Comparison of ENCODE assay signal across 18 cellular contexts in the genomic region with DNA sequence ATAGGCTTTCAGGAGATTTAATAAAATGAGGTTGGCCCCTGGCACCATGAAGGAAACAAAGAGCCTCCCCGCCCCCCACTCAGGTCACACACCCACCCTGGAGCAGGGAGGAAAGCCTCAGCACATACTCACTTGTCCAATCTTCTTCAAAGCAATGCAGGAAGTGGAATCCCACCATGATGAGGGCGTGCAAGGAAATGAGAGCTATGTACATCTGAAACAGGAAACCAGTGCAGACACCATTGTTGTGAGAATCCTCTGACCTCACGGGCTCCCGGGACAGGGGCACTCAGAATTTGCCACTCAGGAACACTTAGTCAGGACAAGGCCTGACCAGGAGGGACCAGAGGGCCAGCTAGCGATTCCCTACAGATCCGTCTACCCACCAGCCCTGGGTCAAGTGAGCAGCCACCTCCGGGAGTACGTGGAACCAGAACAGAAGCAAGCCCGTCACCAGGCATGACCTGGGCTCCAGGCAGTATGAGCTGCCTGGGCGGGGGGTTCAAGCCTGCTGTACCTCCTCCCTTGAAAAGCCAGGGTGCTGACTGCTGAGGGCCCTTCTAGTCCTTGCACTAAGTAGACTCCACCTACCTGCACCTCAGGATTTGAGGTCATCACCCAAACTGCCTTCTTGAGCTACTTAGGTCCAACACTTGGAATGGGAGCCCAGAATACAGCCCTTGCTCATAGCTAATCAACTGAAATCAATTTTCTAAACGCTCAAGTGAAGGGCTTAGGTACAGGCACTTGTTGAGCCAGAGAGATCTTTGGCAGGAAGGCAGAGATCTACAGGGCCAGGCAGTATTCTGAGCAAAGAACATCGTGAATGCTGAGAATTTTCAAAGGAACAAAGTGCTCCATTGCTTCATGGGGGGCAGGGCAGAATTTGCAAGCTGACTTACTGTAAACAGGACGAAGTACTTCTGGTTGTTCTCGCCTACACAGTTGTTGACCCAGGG. TPM values are rescaled to one million over a fixed set of nuclear protein-coding genes. Genes with fewer than 3 reads are reported as not detected.
DNase-seq lines count a peak whose midpoint lies in the region; ATAC-seq and TF ChIP-seq lines count a peak whose summit lies in the region.
"Had no signal": no experiment of that assay in that cellular context is flagged by ENCODE, and none has a peak within 500 bp of the region (broad histone marks: within the 10 kb centered on the region; RNA-seq: fewer than 3 reads in every experiment).

No MANE protein-coding gene starts in this region.

- intact Hi-C loops in activated CD8-positive, alpha-beta T cell treated with anti-CD3 and anti-CD28 coated beads for 36 hours (cut with micrococcal nuclease) = no loop called here
- intact Hi-C loops in lower lobe of right lung (cut with DNase I) = no loop called here
- intact Hi-C loops in testis (cut with DNase I; ENCODE audit: low total_unique reads) = no loop called here

- H3K27ac ChIP-seq in lower lobe of right lung (peak overlapping the region; percentile 31), testis (peak overlapping the region; percentile 60 to 79), GM23248 (no peak overlapping the region)

- no peaks in the 10 kb centered on the region for H3K27me3 Mint-ChIP-seq in activated CD8-positive, alpha-beta T cell treated with anti-CD3 and anti-CD28 coated beads for 36 hours
- H3K27me3 Mint-ChIP-seq: IgD-negative memory B cell had no signal

- H3K4me1 Mint-ChIP-seq in activated CD8-positive, alpha-beta T cell treated with anti-CD3 and anti-CD28 coated beads for 36 hours (ENCODE audit: low read depth) = peaks cover 6% of the 10 kb centered on the region
- H3K4me1 Mint-ChIP-seq: CD14-positive monocyte, IgD-negative memory B cell had no signal

- no peak overlapping the region for H3K4me3 Mint-ChIP-seq in activated CD8-positive, alpha-beta T cell treated with anti-CD3 and anti-CD28 coated beads for 36 hours
- H3K4me3 Mint-ChIP-seq: CD14-positive monocyte, IgD-negative memory B cell had no signal

- TF ChIP-seq CTCF in activated CD8-positive, alpha-beta T cell treated with anti-CD3 and anti-CD28 coated beads for 36 hours (IDR thresholded peaks at IDR 0.05) = no peak
- TF ChIP-seq CTCF in lower lobe of right lung (IDR thresholded peaks at IDR 0.05) (no peak), testis (IDR thresholded peaks at IDR 0.05) (no peak)

- no peak for TF ChIP-seq POLR2A in testis (IDR thresholded peaks at IDR 0.05)

- no peaks in the 10 kb centered on the region for H4K20me1 ChIP-seq in GM23248 (ENCODE audit: insufficient read depth)

- H3K4me1 ChIP-seq in lower lobe of right lung (peaks cover 17% of the 10 kb centered on the region), testis (peaks cover 27% of the 10 kb centered on the region), GM23248 (ENCODE audit: insufficient read depth) (no peaks in the 10 kb centered on the region)
- H3K4me1 ChIP-seq: HAP-1 had no signal

- no peaks in the 10 kb centered on the region for H3K9me3 Mint-ChIP-seq in activated CD8-positive, alpha-beta T cell treated with anti-CD3 and anti-CD28 coated beads for 36 hours
- H3K9me3 Mint-ChIP-seq: CD14-positive monocyte, IgD-negative memory B cell had no signal

- H3K9me3 ChIP-seq in lower lobe of right lung (no peaks in the 10 kb centered on the region), testis (no peaks in the 10 kb centered on the region), GM23248 (ENCODE audit: low read depth) (no peaks in the 10 kb centered on the region)
- H3K9me3 ChIP-seq: HAP-1 had no signal

- H3F3A ChIP-seq in GM23248 (ENCODE audit: insufficient read depth) = no peaks in the 10 kb centered on the region

- H3K4me3 ChIP-seq in lower lobe of right lung (no peak overlapping the region), testis (no peak overlapping the region), GM23248 (no peak overlapping the region)
- H3K4me3 ChIP-seq: GM12878, HAP-1 had no signal

- POLR2A ChIA-PET in activated CD8-positive, alpha-beta T cell treated with anti-CD3 and anti-CD28 coated beads for 36 hours (lab: Charles Lee) = interaction anchor here (0.6 kb wide), 1 partner anchor 41 kb away, joined by 3 read pairs; no protein-coding TSS in a partner anchor

- no peaks in the 10 kb centered on the region for H3K9me2 ChIP-seq in GM23248 (ENCODE audit: insufficient read depth)

- H3K27ac Mint-ChIP-seq in activated CD8-positive, alpha-beta T cell treated with anti-CD3 and anti-CD28 coated beads for 36 hours = peak overlapping the region; percentile 5
- H3K27ac Mint-ChIP-seq: IgD-negative memory B cell had no signal

- H2AFZ ChIP-seq in GM23248 = no peak overlapping the region

- CTCF ChIA-PET in activated CD8-positive, alpha-beta T cell treated with anti-CD3 and anti-CD28 coated beads for 36 hours (lab: Charles Lee) = no interaction called here

- no peak for ATAC-seq in activated CD8-positive, alpha-beta T cell treated with anti-CD3 and anti-CD28 coated beads for 36 hours
- peak; percentile 30 to 80 for ATAC-seq in lower lobe of right lung
- no peak for ATAC-seq in HG02840 (IDR thresholded peaks at IDR 0.05; ENCODE audit: low FRiP score, unreplicated experiment)
- ATAC-seq in HG02763 (IDR thresholded peaks at IDR 0.05; ENCODE audit: unreplicated experiment) = no peak
- ATAC-seq: GM12878 had no signal

- WGBS in testis, 2 donors = 75 to 79% methylated on average over 6 to 14 of the region's 14 CpGs
- WGBS in GM23248 (ENCODE audit: low coverage in 1 of 2, low lambda C conversion rate in 2 of 2, missing lambda C conversion rate in 2 of 2), 2 experiments = 95 to 99% methylated on average over 14 of the region's 14 CpGs

- peaks cover 12% of the 10 kb centered on the region for H3K36me3 Mint-ChIP-seq in activated CD8-positive, alpha-beta T cell treated with anti-CD3 and anti-CD28 coated beads for 36 hours (ENCODE audit: low read depth)

- no peaks in the 10 kb centered on the region for H3K27me3 ChIP-seq in lower lobe of right lung (ENCODE audit: low read depth)
- no peaks in the 10 kb centered on the region for H3K27me3 ChIP-seq in testis
- H3K27me3 ChIP-seq in GM23248 (replicated peaks; ENCODE audit: insufficient read depth) = no peaks in the 10 kb centered on the region

- H3K36me3 ChIP-seq in lower lobe of right lung = peaks cover 76% of the 10 kb centered on the region
- no peaks in the 10 kb centered on the region for H3K36me3 ChIP-seq in testis (ENCODE audit: low read depth, missing control alignments)
- H3K36me3 ChIP-seq in GM23248 (ENCODE audit: low read depth) = no peaks in the 10 kb centered on the region

- H3K79me2 ChIP-seq in GM23248 (ENCODE audit: insufficient read depth) = peaks cover 14% of the 10 kb centered on the region; the same call in 1 of the 2 replicates

- in situ Hi-C loops in GM23248 (cut with MboI) = no loop called here

- peak; percentile 50 for DNase-seq in activated effector memory CD4-positive, alpha-beta T cell treated with anti-CD3 and anti-CD28 coated beads, Interleukin-2, amount 50 U/mL, for 16 hours
- DNase-seq in activated effector memory CD4-positive, alpha-beta T cell treated with Interleukin-2 at 50 U/mL for 16 hours = no peak
- DNase-seq in activated CD8-positive, alpha-beta T cell treated with anti-CD3 and anti-CD28 coated beads for 36 hours = no peak
- DNase-seq in lower lobe of right lung (no peak), testis (peak; percentile 74), GM23248 (no peak)
- DNase-seq: MV-4-11, NCI-H1417 treated with DMSO at 0.1 percent for 48 hours, NCI-H2029, NCI-H510A treated with DMSO at 0.1 percent for 48 hours, SHP77 treated with DMSO at 0.1 percent for 48 hours had no signal

- no peak overlapping the region for H3K4me2 ChIP-seq in GM23248 (ENCODE audit: unreplicated experiment)

- H3K9ac ChIP-seq in GM23248 = no peak overlapping the region

RNA-seq across cellular contexts. Expression of gene ZDHHC3, which starts 42.7 kb away (rescaled TPM):
- 10 to 100 TPM; 28.6 to 36.0 TPM for total RNA-seq in activated CD8-positive, alpha-beta T cell treated with anti-CD3 and anti-CD28 coated beads for 36 hours
- total RNA-seq in lower lobe of right lung (110 TPM), testis (100 to 1,000 TPM; 122 to 164 TPM)
- polyA plus RNA-seq in testis (ENCODE audit: insufficient read depth, low read depth, low replicate concordance) (248 TPM), GM23248 (2016; fragmentation: Nextera tagmentation; extraction: Ambion mirVana) (48.7 and 48.9 TPM in 2 replicates)
- total RNA-seq in GM23248 (2014; rRNA removed; shearing (Covaris generic)) = 76.2 and 89.5 TPM in 2 replicates

RNA-seq across cellular contexts. Expression of gene EXOSC7, which starts 42.8 kb away (rescaled TPM):
- 10 to 100 TPM; 79.8 to 80.7 TPM for total RNA-seq in activated CD8-positive, alpha-beta T cell treated with anti-CD3 and anti-CD28 coated beads for 36 hours
- total RNA-seq in lower lobe of right lung (32.9 TPM), testis (10 to 100 TPM; 66.3 to 71.5 TPM)
- polyA plus RNA-seq in testis (ENCODE audit: insufficient read depth, low read depth, low replicate concordance) (63.3 TPM), GM23248 (2016; fragmentation: Nextera tagmentation; extraction: Ambion mirVana) (49.1 and 53.5 TPM in 2 replicates)
- 31.1 and 60.7 TPM in 2 replicates for total RNA-seq in GM23248 (2014; rRNA removed; shearing (Covaris generic))

RNA-seq across cellular contexts. Expression of gene TGM4, which starts 58.9 kb away (rescaled TPM):
- total RNA-seq in activated CD8-positive, alpha-beta T cell treated with anti-CD3 and anti-CD28 coated beads for 36 hours = not detected
- total RNA-seq in lower lobe of right lung (not detected), testis (1 to 10 TPM in 1 of 2 donors, under 1 TPM in 1; 0.68 to 1.4 TPM)
- polyA plus RNA-seq in testis (ENCODE audit: insufficient read depth, low read depth, low replicate concordance) (1.1 TPM), GM23248 (2016; fragmentation: Nextera tagmentation; extraction: Ambion mirVana) (not detected in 2 replicates)
- not detected in 2 replicates for total RNA-seq in GM23248 (2014; rRNA removed; shearing (Covaris generic))
- total RNA-seq: G401, GM12878 had no signal
- polyA plus RNA-seq: GM12878 had no signal

Comparison
In these comparisons a context has a peak if more than half of its experiments do, and no peak if none do; other contexts are left out.
1. DNase-seq: peak in activated effector memory CD4-positive, alpha-beta T cell treated with anti-CD3 and anti-CD28 coated beads, Interleukin-2, amount 50 U/mL, for 16 hours (single experiment) and testis (single experiment); none in activated effector memory CD4-positive, alpha-beta T cell treated with Interleukin-2 at 50 U/mL for 16 hours (single experiment), activated CD8-positive, alpha-beta T cell treated with anti-CD3 and anti-CD28 coated beads for 36 hours (single experiment), lower lobe of right lung (single experiment) and GM23248 (single experiment).
2. ATAC-seq: peak in lower lobe of right lung (2 of 2); none in activated CD8-positive, alpha-beta T cell treated with anti-CD3 and anti-CD28 coated beads for 36 hours (single experiment), HG02840 (single experiment) and HG02763 (single experiment).